ENCODE assay signal across 9 cellular contexts in genomic region chr1:53819387-53819786, GRCh38.
"Had no signal": no experiment of that assay in that cellular context is flagged by ENCODE, and none has a peak within 500 bp of the region (broad histone marks: within the 10 kb centered on the region; RNA-seq: fewer than 3 reads in every experiment).

No MANE protein-coding gene starts in this region.

- H3K4me3 Mint-ChIP-seq: HFFc6 had no signal

- FAIRE-seq: HTR-8/SVneo had no signal

- H3K27ac Mint-ChIP-seq: HFFc6 had no signal

- H3K27ac ChIP-seq: GM23248 had no signal

- H3K4me3 ChIP-seq: GM23248, HAP-1 had no signal

- H3K9me3 ChIP-seq: HAP-1 had no signal

- H3K4me1 ChIP-seq: HAP-1 had no signal

- DNase-seq: GM23248, GOT3, H7, HFFc6, IMR-90, KBM-7 had no signal

- H2AFZ ChIP-seq: GM23248 had no signal

- ATAC-seq: HCT116 had no signal

- H3K9ac ChIP-seq: GM23248 had no signal

- H3K9me3 Mint-ChIP-seq: HFFc6 had no signal
